ENCODE assay signal across 21 cellular contexts in genomic region chr10:120436431-120437142, GRCh38. TPM values are rescaled to one million over a fixed set of nuclear protein-coding genes. Genes with fewer than 3 reads are reported as not detected.
DNase-seq lines count a peak whose midpoint lies in the region; ATAC-seq and TF ChIP-seq lines count a peak whose summit lies in the region.
"Had no signal": no experiment of that assay in that cellular context is flagged by ENCODE, and none has a peak within 500 bp of the region (broad histone marks: within the 10 kb centered on the region; RNA-seq: fewer than 3 reads in every experiment).

No MANE protein-coding gene starts in this region.

- H3K4me1 Mint-ChIP-seq in nephron progenitor cell: peaks cover 7% of the 10 kb centered on the region
- H3K4me1 Mint-ChIP-seq: activated CD4-positive, alpha-beta memory T cell treated with anti-CD3 and anti-CD28 coated beads, Interleukin-2, amount 10 ng/mL, durations not matched to agents 7 days and 5 days; stimulated activated naive B cell treated with anti-CD40 and anti-IgM and Interleukin-4, amounts not matched to agents 10 μg/mL and 1 μg/mL and 100 μg/mL, for 72 hours had no signal

- in situ Hi-C loops in astrocyte of the spinal cord (cut with HindIII; ENCODE audit: low sequenced_read_pairs): no loop called here

- no peaks in the 10 kb centered on the region for H3K36me3 Mint-ChIP-seq in nephron progenitor cell (ENCODE audit: low read depth)
- H3K36me3 Mint-ChIP-seq: activated naive CD8-positive, alpha-beta T cell treated with anti-CD3 and anti-CD28 coated beads for 36 hours; stimulated activated naive B cell treated with anti-CD40 and anti-IgM and Interleukin-4, amounts not matched to agents 10 μg/mL and 1 μg/mL and 100 μg/mL, for 72 hours had no signal

- H3K4me3 ChIP-seq in GM06990 (replicated peaks; ENCODE audit: low read depth, low read length): no peak overlapping the region
- no peak overlapping the region for H3K4me3 ChIP-seq in astrocyte of the spinal cord (ENCODE audit: low read depth, low read length)
- H3K4me3 ChIP-seq in mucosa of descending colon: no peak overlapping the region
- H3K4me3 ChIP-seq: hepatocyte, spleen, transverse colon had no signal

- H3K27me3 Mint-ChIP-seq in nephron progenitor cell (ENCODE audit: low read depth, poor library complexity): peaks cover 13% of the 10 kb centered on the region

- DNase-seq in GM06990 (ENCODE audit: extremely low read depth, insufficient read length): no peak
- DNase-seq in NCI-H69 (lab: John Stamatoyannopoulos, UW): peak; percentile 17
- peak; percentile 8 for DNase-seq in astrocyte of the spinal cord (ENCODE audit: low read depth, low spot score)
- DNase-seq in nephron progenitor cell: no peak
- no peak for DNase-seq in mucosa of descending colon
- no peak for DNase-seq in medulla oblongata (ENCODE audit: extremely low spot score)
- DNase-seq: activated CD4-positive, alpha-beta memory T cell treated with anti-CD3 and anti-CD28 coated beads, Interleukin-2, amount 10 ng/mL, durations not matched to agents 7 days and 5 days; activated naive CD8-positive, alpha-beta T cell treated with anti-CD3 and anti-CD28 coated beads for 36 hours; activated T-cell treated with anti-CD3 and anti-CD28 coated beads, Interleukin-2, amount 50 U/mL, for 4 hours; DMS79 treated with DMSO at 0.1 percent for 48 hours; kidney glomerular epithelial cell; NCI-H2029; NCI-H510A treated with DMSO at 0.1 percent for 48 hours; spleen; stimulated activated naive B cell treated with anti-CD40 and anti-IgM and Interleukin-4, amounts not matched to agents 10 μg/mL and 1 μg/mL and 100 μg/mL, for 72 hours; SW 1271; transverse colon had no signal

- H3K9me3 ChIP-seq in mucosa of descending colon: no peaks in the 10 kb centered on the region
- H3K9me3 ChIP-seq: spleen, transverse colon had no signal

- peak overlapping the region; percentile 4 for H3K27ac Mint-ChIP-seq in nephron progenitor cell
- H3K27ac Mint-ChIP-seq: activated CD4-positive, alpha-beta memory T cell treated with anti-CD3 and anti-CD28 coated beads, Interleukin-2, amount 10 ng/mL, durations not matched to agents 7 days and 5 days; activated naive CD8-positive, alpha-beta T cell treated with anti-CD3 and anti-CD28 coated beads for 36 hours; stimulated activated naive B cell treated with anti-CD40 and anti-IgM and Interleukin-4, amounts not matched to agents 10 μg/mL and 1 μg/mL and 100 μg/mL, for 72 hours had no signal

- intact Hi-C loops in mucosa of descending colon (cut with DNase I, micrococcal nuclease): no loop called here

- peak; percentile 26 for TF ChIP-seq CTCF in GM06990 (IDR thresholded peaks at IDR 0.05; ENCODE audit: insufficient read depth, low read length, poor library complexity, severe bottlenecking)
- TF ChIP-seq CTCF in astrocyte of the spinal cord (IDR thresholded peaks at IDR 0.05; ENCODE audit: low read depth, low read length): no peak
- no peak for TF ChIP-seq CTCF in nephron progenitor cell (IDR thresholded peaks at IDR 0.05)
- TF ChIP-seq CTCF in mucosa of descending colon (IDR thresholded peaks at IDR 0.05): no peak

- H3K9me3 Mint-ChIP-seq in nephron progenitor cell: peaks cover 4% of the 10 kb centered on the region
- H3K9me3 Mint-ChIP-seq: activated CD4-positive, alpha-beta memory T cell treated with anti-CD3 and anti-CD28 coated beads, Interleukin-2, amount 10 ng/mL, durations not matched to agents 7 days and 5 days; activated naive CD8-positive, alpha-beta T cell treated with anti-CD3 and anti-CD28 coated beads for 36 hours; activated T-cell treated with anti-CD3 and anti-CD28 coated beads, Interleukin-2, amount 50 U/mL, for 4 hours had no signal

- H3K36me3 ChIP-seq in GM06990 (ENCODE audit: control insufficient read depth, insufficient read depth, low read length) (no peaks in the 10 kb centered on the region), mucosa of descending colon (ENCODE audit: low read depth) (no peaks in the 10 kb centered on the region)
- H3K36me3 ChIP-seq: spleen, transverse colon had no signal

- no peaks in the 10 kb centered on the region for H3K4me1 ChIP-seq in mucosa of descending colon (ENCODE audit: low read depth)
- H3K4me1 ChIP-seq: parathyroid adenoma, spleen, transverse colon had no signal

- no peaks in the 10 kb centered on the region; the same call in 1 of the 2 replicates for H3K27me3 ChIP-seq in GM06990 (replicated peaks; ENCODE audit: control insufficient read depth, insufficient read depth, low read length)
- H3K27me3 ChIP-seq: hepatocyte had no signal

- no peak overlapping the region for H3K4me3 Mint-ChIP-seq in nephron progenitor cell
- H3K4me3 Mint-ChIP-seq: activated CD4-positive, alpha-beta memory T cell treated with anti-CD3 and anti-CD28 coated beads, Interleukin-2, amount 10 ng/mL, durations not matched to agents 7 days and 5 days; activated naive CD8-positive, alpha-beta T cell treated with anti-CD3 and anti-CD28 coated beads for 36 hours; activated T-cell treated with anti-CD3 and anti-CD28 coated beads, Interleukin-2, amount 50 U/mL, for 4 hours; stimulated activated naive B cell treated with anti-CD40 and anti-IgM and Interleukin-4, amounts not matched to agents 10 μg/mL and 1 μg/mL and 100 μg/mL, for 72 hours had no signal

- ATAC-seq in HG02884 (IDR thresholded peaks at IDR 0.05; ENCODE audit: unreplicated experiment) (no peak), GM19351 (IDR thresholded peaks at IDR 0.05; ENCODE audit: unreplicated experiment) (no peak), mucosa of descending colon (no peak)
- ATAC-seq: activated T-cell treated with anti-CD3 and anti-CD28 coated beads, Interleukin-2, amount 50 U/mL, for 4 hours; stimulated activated naive B cell treated with anti-CD40 and anti-IgM and Interleukin-4, amounts not matched to agents 10 μg/mL and 1 μg/mL and 100 μg/mL, for 72 hours had no signal

RNA-seq across cellular contexts. Expression of gene PLPP4, which starts 20.4 kb away (rescaled TPM):
- total RNA-seq in mucosa of descending colon: 1 to 10 TPM in 1 of 3 donors, not detected in 2; 2.6 TPM
- total RNA-seq: activated CD4-positive, alpha-beta memory T cell treated with anti-CD3 and anti-CD28 coated beads, Interleukin-2, amount 10 ng/mL, durations not matched to agents 7 days and 5 days; activated naive CD8-positive, alpha-beta T cell treated with anti-CD3 and anti-CD28 coated beads for 36 hours; activated T-cell treated with anti-CD3 and anti-CD28 coated beads, Interleukin-2, amount 50 U/mL, for 4 hours; spleen had no signal

Comparison
In these comparisons a context has a peak if more than half of its experiments do, and no peak if none do; other contexts are left out.
1. DNase-seq: peak in NCI-H69 (single experiment) and astrocyte of the spinal cord (single experiment); none in GM06990 (single experiment), nephron progenitor cell (single experiment), mucosa of descending colon (0 of 3) and medulla oblongata (single experiment).